8 cellular contexts compared by ENCODE assay signal in the genomic region with DNA sequence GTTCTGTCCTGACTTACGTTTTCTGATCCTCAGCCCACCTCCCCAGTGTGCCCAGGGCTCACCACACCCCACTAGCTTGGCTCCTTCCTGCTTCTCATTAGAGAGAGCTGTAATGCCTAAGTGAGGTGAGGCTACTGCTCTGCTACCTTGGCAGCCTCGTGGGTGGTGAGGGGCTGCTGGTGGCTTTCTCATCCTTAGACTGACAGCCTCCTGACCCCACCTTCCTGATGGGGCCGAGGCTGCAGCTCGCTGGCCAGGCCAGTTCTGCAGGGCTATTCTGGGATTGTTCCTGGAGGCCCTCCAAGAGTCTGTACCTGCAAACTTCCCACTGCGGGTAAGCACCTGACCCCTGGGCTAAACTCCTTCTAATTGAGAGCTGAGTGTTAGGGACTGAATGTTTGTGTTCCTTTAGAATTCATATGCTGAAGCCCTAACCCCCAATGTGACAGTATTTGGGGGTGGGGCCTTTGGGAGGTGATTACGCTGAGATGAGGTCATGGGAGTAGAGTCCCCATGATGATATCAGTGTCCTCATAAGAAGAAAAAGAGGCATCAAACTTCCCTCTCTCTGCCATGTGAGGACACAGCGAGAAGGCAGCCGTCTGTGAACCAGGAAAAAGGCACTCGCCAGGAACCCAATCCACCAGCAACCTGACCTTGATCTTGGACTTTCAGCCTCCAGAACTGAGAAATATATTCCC. TPM values are rescaled to one million over a fixed set of nuclear protein-coding genes. Genes with fewer than 3 reads are reported as not detected.
A peak's percentile ranks its signal among the peaks of the same experiment; 100 is the strongest.
DNase-seq lines count a peak whose midpoint lies in the region; ATAC-seq and TF ChIP-seq lines count a peak whose summit lies in the region.

No MANE protein-coding gene starts in this region.

- DNase-seq in activated effector memory CD4-positive, alpha-beta T cell treated with anti-CD3 and anti-CD28 coated beads, Interleukin-2, amount 50 U/mL, for 16 hours = peak; percentile 48
- no peak for DNase-seq in activated effector memory CD4-positive, alpha-beta T cell treated with Interleukin-2 at 50 U/mL for 16 hours
- DNase-seq in endodermal cell (peak; percentile 52), NCI-H1930 (lab: John Stamatoyannopoulos, UW) (no peak), KG1 (lab: John Stamatoyannopoulos, UW) (no peak)
- DNase-seq in activated CD4-positive, alpha-beta T cell treated with anti-CD3 and anti-CD28 coated beads, Interleukin-2, amount 50 U/mL, for 4 hours = no peak

- H3K27me3 ChIP-seq in endodermal cell (ENCODE audit: control insufficient read depth, insufficient read depth, low read length, poor library complexity, severe bottlenecking) (no peaks in the 10 kb centered on the region), thymus (ENCODE audit: control insufficient read depth, insufficient read depth) (no peaks in the 10 kb centered on the region)

- no peaks in the 10 kb centered on the region for H3K9me3 ChIP-seq in endodermal cell (ENCODE audit: control insufficient read depth, low read length)
- H3K9me3 ChIP-seq in thymus (ENCODE audit: control insufficient read depth) = no peaks in the 10 kb centered on the region

- H3K4me3 ChIP-seq in endodermal cell (ENCODE audit: low read length) = no peak overlapping the region
- H3K4me3 ChIP-seq in thymus (ENCODE audit: low read length) = no peak overlapping the region

- H3K27ac ChIP-seq in endodermal cell (ENCODE audit: low read depth, low read length) (no peak overlapping the region), thymus (ENCODE audit: low read depth) (peak overlapping the region; percentile 56)

- H3K9ac ChIP-seq in endodermal cell (ENCODE audit: extremely low read depth, low read length, poor library complexity, severe bottlenecking) = no peak overlapping the region

- H3K4me3 Mint-ChIP-seq in endodermal cell = no peak overlapping the region

- ATAC-seq in HG03460 (IDR thresholded peaks at IDR 0.05; ENCODE audit: unreplicated experiment) = peak; percentile 24

- no peaks in the 10 kb centered on the region for H3K36me3 Mint-ChIP-seq in endodermal cell (ENCODE audit: low read depth)

- 83 to 85% methylated on average over 2 to 9 of the region's 9 CpGs for WGBS in endodermal cell (ENCODE audit: insufficient coverage in 1 of 2, insufficient read length in 1 of 2), 2 experiments
- WGBS in thymus = 71% methylated on average over 9 of the region's 9 CpGs

- TF ChIP-seq CTCF in endodermal cell (conservative IDR thresholded peaks at IDR 0.05) = no peak

- H3K4me1 Mint-ChIP-seq in endodermal cell = peaks cover 6% of the 10 kb centered on the region

- no peak overlapping the region for H3K27ac Mint-ChIP-seq in endodermal cell

- H3K4me1 ChIP-seq in endodermal cell (ENCODE audit: control insufficient read depth, insufficient read depth, low read length) = no peaks in the 10 kb centered on the region
- no peaks in the 10 kb centered on the region for H3K4me1 ChIP-seq in thymus (ENCODE audit: control insufficient read depth, insufficient read depth, low read length)

- H3K36me3 ChIP-seq in endodermal cell (ENCODE audit: control insufficient read depth, insufficient read depth, low read length) = no peaks in the 10 kb centered on the region
- H3K36me3 ChIP-seq in thymus (ENCODE audit: control insufficient read depth, insufficient read depth) = no peaks in the 10 kb centered on the region

- no peaks in the 10 kb centered on the region for H3K27me3 Mint-ChIP-seq in endodermal cell (ENCODE audit: insufficient read depth)

- no peaks in the 10 kb centered on the region for H3K9me3 Mint-ChIP-seq in endodermal cell

RNA-seq across cellular contexts. Expression of a gene that starts 38.1 kb away (rescaled TPM):
- total RNA-seq in endodermal cell = 10 to 100 TPM; 22.7 to 24.5 TPM
- polyA plus RNA-seq in endodermal cell (2013, experiment 1 of 2) = 39.0 TPM
- polyA plus RNA-seq in endodermal cell (2013, experiment 2 of 2) = 38.9 TPM
- 21.9 TPM for polyA plus RNA-seq in thymus

Comparison
In these comparisons a context has a peak if more than half of its experiments do, and no peak if none do; other contexts are left out.
1. DNase-seq: peak in activated effector memory CD4-positive, alpha-beta T cell treated with anti-CD3 and anti-CD28 coated beads, Interleukin-2, amount 50 U/mL, for 16 hours (single experiment) and endodermal cell (single experiment); none in activated effector memory CD4-positive, alpha-beta T cell treated with Interleukin-2 at 50 U/mL for 16 hours (single experiment), NCI-H1930 (0 of 2), KG1 (single experiment) and activated CD4-positive, alpha-beta T cell treated with anti-CD3 and anti-CD28 coated beads, Interleukin-2, amount 50 U/mL, for 4 hours (0 of 2).